Comparison of ENCODE assay signal across 29 cellular contexts in the genomic region with DNA sequence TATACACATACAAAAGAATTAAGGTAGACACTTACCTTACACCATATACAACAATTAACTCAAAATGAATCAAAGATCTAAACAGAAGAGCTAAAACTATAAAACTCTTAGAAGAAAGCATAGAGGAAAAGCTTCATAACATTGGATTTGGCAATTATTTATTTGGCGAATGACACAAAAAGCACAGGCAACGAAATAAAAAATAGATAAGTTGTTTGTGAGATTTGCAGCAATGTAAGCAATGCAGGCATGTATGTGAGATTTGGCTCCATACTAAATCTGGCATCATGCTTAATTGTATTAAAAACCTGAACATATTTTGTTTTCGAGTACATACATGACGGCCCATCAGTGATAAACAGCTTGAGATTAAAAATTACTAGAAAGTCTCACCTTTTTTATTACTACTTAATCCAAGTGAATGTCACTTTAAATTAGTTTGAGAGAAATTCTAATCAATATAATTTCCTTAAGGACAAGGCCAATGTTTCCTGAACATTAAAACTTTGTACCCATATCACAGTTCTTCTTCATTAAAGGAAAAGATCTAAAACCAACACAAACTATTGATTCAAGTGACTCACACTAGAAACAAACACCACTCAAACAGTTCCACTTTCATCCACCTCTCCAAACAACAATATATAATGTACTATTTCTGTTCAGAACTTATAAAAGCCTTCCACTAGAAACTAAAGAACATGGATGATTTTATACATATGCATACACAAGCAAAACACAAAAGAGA. TPM values are rescaled to one million over a fixed set of nuclear protein-coding genes. Genes with fewer than 3 reads are reported as not detected.
"Had no signal": no experiment of that assay in that cellular context is flagged by ENCODE, and none has a peak within 500 bp of the region (broad histone marks: within the 10 kb centered on the region; RNA-seq: fewer than 3 reads in every experiment).

No MANE protein-coding gene starts in this region.

- H3K4me1 ChIP-seq: SJCRH30 had no signal

- DNase-seq: activated CD4-positive, alpha-beta T cell treated with anti-CD3 and anti-CD28 coated beads, Interleukin-2, amount 10 ng/mL, durations not matched to agents 24 days and 14 days; activated CD4-positive, alpha-beta T cell treated with anti-CD3 and anti-CD28 coated beads, Interleukin-2, amount 50 U/mL, for 4 hours; activated CD8-positive, alpha-beta T cell treated with anti-CD3 and anti-CD28 coated beads for 36 hours; activated gamma-delta T cell treated with Interleukin-2 at 50 U/mL for 16 hours; activated naive CD4-positive, alpha-beta T cell treated with anti-CD3 and anti-CD28 coated beads for 36 hours; activated naive CD8-positive, alpha-beta T cell treated with anti-CD3 and anti-CD28 coated beads, Interleukin-2, amount 50 U/mL, for 24 hours; activated T-cell treated with anti-CD3 and anti-CD28 coated beads, Interleukin-2, amount 50 U/mL, for 1 hour; aorta; Karpas-422; NCI-H1105; NCI-H1417 treated with DMSO at 0.1 percent for 48 hours; NCI-H187 treated with DMSO at 0.1 percent for 48 hours; NCI-H2081 treated with DMSO at 0.1 percent for 48 hours; NCI-H226; NCI-H446 treated with DMSO at 0.1 percent for 48 hours; NCI-H524 treated with DMSO at 0.1 percent for 48 hours; SHP77; SJCRH30; T1000; WERI-Rb-1 had no signal

- H3K36me3 ChIP-seq: cardiac muscle cell, SJCRH30, WERI-Rb-1 had no signal

- H3K4me3 ChIP-seq: cardiac muscle cell, SJCRH30, SK-N-MC had no signal

- ATAC-seq: activated CD8-positive, alpha-beta T cell treated with anti-CD3 and anti-CD28 coated beads for 36 hours; activated naive CD8-positive, alpha-beta T cell treated with anti-CD3 and anti-CD28 coated beads, Interleukin-2, amount 50 U/mL, for 24 hours; Panc1 had no signal

- H3K27me3 ChIP-seq: cardiac muscle cell, SJCRH30 had no signal

- H3K27ac ChIP-seq: cardiac muscle cell, SJCRH30, SK-N-MC, WERI-Rb-1 had no signal

RNA-seq across cellular contexts. Expression of gene TMEM125, which starts 23.1 kb away (rescaled TPM):
- total RNA-seq: activated CD4-positive, alpha-beta T cell treated with anti-CD3 and anti-CD28 coated beads, Interleukin-2, amount 10 ng/mL, durations not matched to agents 24 days and 14 days; activated CD8-positive, alpha-beta memory T cell treated with anti-CD3 and anti-CD28 coated beads for 36 hours; activated T-helper 1 cell treated with anti-CD3 and anti-CD28 coated beads, Interleukin-12 subunit alpha, Interleukin-12 subunit beta, Interleukin-2, Interleukin-4 antibody, amounts not matched to agents 30 ng/mL and 10 ng/mL and 1 ng/mL, durations not matched to agents 14 hours and 24 hours and 36 hours; aorta; RPMI7951; SJCRH30; T-helper 1 cell treated with Interleukin-12 subunit alpha and Interleukin-12 subunit beta and Interleukin-4 antibody, amounts not matched to agents 30 ng/mL and 1 ng/mL, for 36 hours; T-helper 2 cell treated with Interferon-gamma antibody and Interleukin-4, amounts not matched to agents 100 ng/mL and 5 ng/mL, for 36 hours had no signal

RNA-seq across cellular contexts. Expression of gene C1orf210, which starts 38.7 kb away (rescaled TPM):
- total RNA-seq: activated CD4-positive, alpha-beta T cell treated with anti-CD3 and anti-CD28 coated beads, Interleukin-2, amount 10 ng/mL, durations not matched to agents 24 days and 14 days; activated CD8-positive, alpha-beta memory T cell treated with anti-CD3 and anti-CD28 coated beads for 36 hours; activated CD8-positive, alpha-beta T cell treated with anti-CD3 and anti-CD28 coated beads for 36 hours; activated naive CD4-positive, alpha-beta T cell treated with anti-CD3 and anti-CD28 coated beads for 36 hours; activated T-helper 1 cell treated with anti-CD3 and anti-CD28 coated beads, Interleukin-12 subunit alpha, Interleukin-12 subunit beta, Interleukin-2, Interleukin-4 antibody, amounts not matched to agents 30 ng/mL and 10 ng/mL and 1 ng/mL, durations not matched to agents 14 hours and 24 hours and 36 hours; aorta; RPMI7951; SJCRH30; T-helper 1 cell treated with Interleukin-12 subunit alpha and Interleukin-12 subunit beta and Interleukin-4 antibody, amounts not matched to agents 30 ng/mL and 1 ng/mL, for 36 hours; T-helper 2 cell treated with Interferon-gamma antibody and Interleukin-4, amounts not matched to agents 100 ng/mL and 5 ng/mL, for 36 hours had no signal
- polyA plus RNA-seq: cardiac muscle cell had no signal

RNA-seq across cellular contexts. Expression of gene TIE1, which starts 54.1 kb away (rescaled TPM):
- total RNA-seq: activated naive CD4-positive, alpha-beta T cell treated with anti-CD3 and anti-CD28 coated beads for 36 hours; MCF 10A had no signal
- polyA plus RNA-seq: cardiac muscle cell had no signal
